Comparison of ENCODE assay signal across 1 cellular context in the genomic region with DNA sequence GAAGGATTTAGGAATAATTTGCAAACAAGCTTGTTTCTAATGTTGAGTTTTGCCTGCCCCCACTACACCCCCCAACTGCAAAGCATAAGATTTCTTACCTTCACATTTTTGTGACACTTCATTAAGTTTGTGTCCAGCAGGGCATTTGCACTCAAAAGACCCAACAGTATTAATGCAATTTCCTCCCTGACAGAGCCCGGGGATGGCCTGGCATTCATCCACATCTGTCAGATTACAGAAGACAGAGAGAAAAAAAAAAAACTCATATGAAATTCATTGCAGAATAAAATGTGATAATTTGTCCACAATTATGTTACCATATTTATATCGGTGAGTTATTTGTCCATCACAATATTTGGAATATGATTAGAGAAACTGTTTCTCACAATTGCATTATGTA.
A peak's percentile ranks its signal among the peaks of the same experiment; 100 is the strongest.
TF ChIP-seq lines count a peak whose summit lies in the region.

No MANE protein-coding gene starts in this region.

TF ChIP-seq in SK-N-SH, 30 proteins besides CTCF, POLR2A, EP300 and RAD21 (continued from another document):
- TF ChIP-seq, protein P1, sequence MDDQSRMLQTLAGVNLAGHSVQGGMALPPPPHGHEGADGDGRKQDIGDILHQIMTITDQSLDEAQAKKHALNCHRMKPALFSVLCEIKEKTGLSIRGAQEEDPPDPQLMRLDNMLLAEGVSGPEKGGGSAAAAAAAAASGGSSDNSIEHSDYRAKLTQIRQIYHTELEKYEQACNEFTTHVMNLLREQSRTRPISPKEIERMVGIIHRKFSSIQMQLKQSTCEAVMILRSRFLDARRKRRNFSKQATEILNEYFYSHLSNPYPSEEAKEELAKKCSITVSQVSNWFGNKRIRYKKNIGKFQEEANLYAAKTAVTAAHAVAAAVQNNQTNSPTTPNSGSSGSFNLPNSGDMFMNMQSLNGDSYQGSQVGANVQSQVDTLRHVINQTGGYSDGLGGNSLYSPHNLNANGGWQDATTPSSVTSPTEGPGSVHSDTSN (IDR thresholded peaks at IDR 0.05), result peak; percentile 67
- TF ChIP-seq FOSL2 (IDR thresholded peaks at IDR 0.05; ENCODE audit: borderline replicate concordance, low read depth) (no peak), SIN3A (IDR thresholded peaks at IDR 0.05; ENCODE audit: borderline replicate concordance, low read depth, low read length) (0 out of 2 replicates have a peak, but pooled peaks have one; percentile 61), ELF1 (IDR thresholded peaks at IDR 0.05) (no peak), JUND (IDR thresholded peaks at IDR 0.05) (0 out of 2 replicates have a peak, but pooled peaks have one; percentile 8), YY1 (IDR thresholded peaks at IDR 0.05; ENCODE audit: low read depth) (no peak), GATA2 (CRISPR knock-in tag; IDR thresholded peaks at IDR 0.05) (peak; percentile 59), TCF12 (IDR thresholded peaks at IDR 0.05) (peak; percentile 83), POLR2AphosphoS5 (IDR thresholded peaks at IDR 0.05; ENCODE audit: low read depth, low read length) (peak; percentile 48; the same call in 1 of the 2 replicates), MEF2A (IDR thresholded peaks at IDR 0.05; ENCODE audit: borderline replicate concordance, low read depth) (no peak), NRF1 (IDR thresholded peaks at IDR 0.05; ENCODE audit: low read depth, low read length) (no peak), TEAD4 (IDR thresholded peaks at IDR 0.05; ENCODE audit: borderline replicate concordance, insufficient read depth) (0 out of 2 replicates have a peak, but pooled peaks have one; percentile 20), RCOR1 (IDR thresholded peaks at IDR 0.05; ENCODE audit: low read length) (peak; percentile 86), NFIC (IDR thresholded peaks at IDR 0.05; ENCODE audit: borderline replicate concordance) (peak; percentile 24; the same call in 1 of the 2 replicates), FOXM1 (IDR thresholded peaks at IDR 0.05; ENCODE audit: low read depth) (no peak), EZH2phosphoT487 (IDR thresholded peaks at IDR 0.05; ENCODE audit: borderline replicate concordance, low read depth) (no peak)
- TF ChIP-seq, protein P2, sequence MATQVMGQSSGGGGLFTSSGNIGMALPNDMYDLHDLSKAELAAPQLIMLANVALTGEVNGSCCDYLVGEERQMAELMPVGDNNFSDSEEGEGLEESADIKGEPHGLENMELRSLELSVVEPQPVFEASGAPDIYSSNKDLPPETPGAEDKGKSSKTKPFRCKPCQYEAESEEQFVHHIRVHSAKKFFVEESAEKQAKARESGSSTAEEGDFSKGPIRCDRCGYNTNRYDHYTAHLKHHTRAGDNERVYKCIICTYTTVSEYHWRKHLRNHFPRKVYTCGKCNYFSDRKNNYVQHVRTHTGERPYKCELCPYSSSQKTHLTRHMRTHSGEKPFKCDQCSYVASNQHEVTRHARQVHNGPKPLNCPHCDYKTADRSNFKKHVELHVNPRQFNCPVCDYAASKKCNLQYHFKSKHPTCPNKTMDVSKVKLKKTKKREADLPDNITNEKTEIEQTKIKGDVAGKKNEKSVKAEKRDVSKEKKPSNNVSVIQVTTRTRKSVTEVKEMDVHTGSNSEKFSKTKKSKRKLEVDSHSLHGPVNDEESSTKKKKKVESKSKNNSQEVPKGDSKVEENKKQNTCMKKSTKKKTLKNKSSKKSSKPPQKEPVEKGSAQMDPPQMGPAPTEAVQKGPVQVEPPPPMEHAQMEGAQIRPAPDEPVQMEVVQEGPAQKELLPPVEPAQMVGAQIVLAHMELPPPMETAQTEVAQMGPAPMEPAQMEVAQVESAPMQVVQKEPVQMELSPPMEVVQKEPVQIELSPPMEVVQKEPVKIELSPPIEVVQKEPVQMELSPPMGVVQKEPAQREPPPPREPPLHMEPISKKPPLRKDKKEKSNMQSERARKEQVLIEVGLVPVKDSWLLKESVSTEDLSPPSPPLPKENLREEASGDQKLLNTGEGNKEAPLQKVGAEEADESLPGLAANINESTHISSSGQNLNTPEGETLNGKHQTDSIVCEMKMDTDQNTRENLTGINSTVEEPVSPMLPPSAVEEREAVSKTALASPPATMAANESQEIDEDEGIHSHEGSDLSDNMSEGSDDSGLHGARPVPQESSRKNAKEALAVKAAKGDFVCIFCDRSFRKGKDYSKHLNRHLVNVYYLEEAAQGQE (IDR thresholded peaks at IDR 0.05; ENCODE audit: low read depth, low read length), result no peak
- TF ChIP-seq, protein P3, sequence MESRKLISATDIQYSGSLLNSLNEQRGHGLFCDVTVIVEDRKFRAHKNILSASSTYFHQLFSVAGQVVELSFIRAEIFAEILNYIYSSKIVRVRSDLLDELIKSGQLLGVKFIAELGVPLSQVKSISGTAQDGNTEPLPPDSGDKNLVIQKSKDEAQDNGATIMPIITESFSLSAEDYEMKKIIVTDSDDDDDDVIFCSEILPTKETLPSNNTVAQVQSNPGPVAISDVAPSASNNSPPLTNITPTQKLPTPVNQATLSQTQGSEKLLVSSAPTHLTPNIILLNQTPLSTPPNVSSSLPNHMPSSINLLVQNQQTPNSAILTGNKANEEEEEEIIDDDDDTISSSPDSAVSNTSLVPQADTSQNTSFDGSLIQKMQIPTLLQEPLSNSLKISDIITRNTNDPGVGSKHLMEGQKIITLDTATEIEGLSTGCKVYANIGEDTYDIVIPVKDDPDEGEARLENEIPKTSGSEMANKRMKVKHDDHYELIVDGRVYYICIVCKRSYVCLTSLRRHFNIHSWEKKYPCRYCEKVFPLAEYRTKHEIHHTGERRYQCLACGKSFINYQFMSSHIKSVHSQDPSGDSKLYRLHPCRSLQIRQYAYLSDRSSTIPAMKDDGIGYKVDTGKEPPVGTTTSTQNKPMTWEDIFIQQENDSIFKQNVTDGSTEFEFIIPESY (IDR thresholded peaks at IDR 0.05; ENCODE audit: borderline replicate concordance, low read depth), result no peak
- TF ChIP-seq, protein P4, sequence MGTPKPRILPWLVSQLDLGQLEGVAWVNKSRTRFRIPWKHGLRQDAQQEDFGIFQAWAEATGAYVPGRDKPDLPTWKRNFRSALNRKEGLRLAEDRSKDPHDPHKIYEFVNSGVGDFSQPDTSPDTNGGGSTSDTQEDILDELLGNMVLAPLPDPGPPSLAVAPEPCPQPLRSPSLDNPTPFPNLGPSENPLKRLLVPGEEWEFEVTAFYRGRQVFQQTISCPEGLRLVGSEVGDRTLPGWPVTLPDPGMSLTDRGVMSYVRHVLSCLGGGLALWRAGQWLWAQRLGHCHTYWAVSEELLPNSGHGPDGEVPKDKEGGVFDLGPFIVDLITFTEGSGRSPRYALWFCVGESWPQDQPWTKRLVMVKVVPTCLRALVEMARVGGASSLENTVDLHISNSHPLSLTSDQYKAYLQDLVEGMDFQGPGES (IDR thresholded peaks at IDR 0.05; ENCODE audit: low read depth, low read length), result no peak
- TF ChIP-seq, protein P5, sequence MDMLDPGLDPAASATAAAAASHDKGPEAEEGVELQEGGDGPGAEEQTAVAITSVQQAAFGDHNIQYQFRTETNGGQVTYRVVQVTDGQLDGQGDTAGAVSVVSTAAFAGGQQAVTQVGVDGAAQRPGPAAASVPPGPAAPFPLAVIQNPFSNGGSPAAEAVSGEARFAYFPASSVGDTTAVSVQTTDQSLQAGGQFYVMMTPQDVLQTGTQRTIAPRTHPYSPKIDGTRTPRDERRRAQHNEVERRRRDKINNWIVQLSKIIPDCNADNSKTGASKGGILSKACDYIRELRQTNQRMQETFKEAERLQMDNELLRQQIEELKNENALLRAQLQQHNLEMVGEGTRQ (IDR thresholded peaks at IDR 0.05; ENCODE audit: borderline replicate concordance, low read depth, low read length), result no peak
- TF ChIP-seq, protein P6, sequence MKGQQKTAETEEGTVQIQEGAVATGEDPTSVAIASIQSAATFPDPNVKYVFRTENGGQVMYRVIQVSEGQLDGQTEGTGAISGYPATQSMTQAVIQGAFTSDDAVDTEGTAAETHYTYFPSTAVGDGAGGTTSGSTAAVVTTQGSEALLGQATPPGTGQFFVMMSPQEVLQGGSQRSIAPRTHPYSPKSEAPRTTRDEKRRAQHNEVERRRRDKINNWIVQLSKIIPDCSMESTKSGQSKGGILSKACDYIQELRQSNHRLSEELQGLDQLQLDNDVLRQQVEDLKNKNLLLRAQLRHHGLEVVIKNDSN (IDR thresholded peaks at IDR 0.05; ENCODE audit: borderline replicate concordance, low read depth), result no peak
